ENCODE assay signal across 24 cellular contexts in the genomic region with DNA sequence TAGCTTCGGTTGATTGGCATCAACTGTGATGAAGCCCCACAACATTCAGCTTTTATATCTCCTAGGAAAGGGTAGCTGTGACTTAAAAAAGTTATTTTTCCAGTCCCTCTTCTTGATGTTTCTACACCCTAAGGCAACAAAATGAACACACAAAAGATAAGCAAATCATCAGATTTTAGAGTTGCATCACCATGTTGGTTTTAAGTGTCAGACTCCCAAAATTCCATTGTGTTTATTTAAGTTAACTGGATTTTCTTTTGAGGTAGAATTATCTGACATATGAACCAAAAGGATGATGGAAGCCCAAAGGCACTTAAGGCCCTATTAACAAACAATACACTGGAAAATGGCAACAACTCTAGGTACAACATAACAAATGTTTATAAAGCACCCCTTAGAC.
"Had no signal": no experiment of that assay in that cellular context is flagged by ENCODE, and none has a peak within 500 bp of the region (broad histone marks: within the 10 kb centered on the region; RNA-seq: fewer than 3 reads in every experiment).

No MANE protein-coding gene starts in this region.

- H3K27ac ChIP-seq: coronary artery, esophagus squamous epithelium, sigmoid colon, thoracic aorta, vagina, WERI-Rb-1 had no signal

- H3K9me3 ChIP-seq: esophagus squamous epithelium, sigmoid colon, thoracic aorta, vagina had no signal

- H3K36me3 ChIP-seq: esophagus squamous epithelium, sigmoid colon, thoracic aorta, vagina, WERI-Rb-1 had no signal

- DNase-seq: activated CD4-positive, alpha-beta T cell treated with anti-CD3 and anti-CD28 coated beads, Interleukin-2, amount 10 ng/mL, durations not matched to agents 7 days and 5 days; activated CD4-positive, CD25-positive, alpha-beta regulatory T cell treated with anti-CD3 and anti-CD28 coated beads, Interleukin-2, amount 50 U/mL, for 72 hours; activated CD8-positive, alpha-beta memory T cell treated with anti-CD3 and anti-CD28 coated beads, Interleukin-2, amount 10 ng/mL, durations not matched to agents 7 days and 5 days; activated CD8-positive, alpha-beta T cell treated with anti-CD3 and anti-CD28 coated beads for 36 hours; activated effector memory CD4-positive, alpha-beta T cell treated with anti-CD3 and anti-CD28 coated beads, Interleukin-2, amount 50 U/mL, for 16 hours; activated naive CD4-positive, alpha-beta T cell treated with anti-CD3 and anti-CD28 coated beads, Interleukin-2, amount 10 ng/mL, durations not matched to agents 7 days and 5 days; activated T-cell treated with anti-CD3 and anti-CD28 coated beads for 4 hours; anterior cingulate cortex; endodermal cell; esophagus squamous epithelium; foreskin melanocyte; kidney glomerular epithelial cell; left ventricle myocardium superior; mammary epithelial cell; midbrain; natural killer cell; retina; sigmoid colon; stimulated activated CD4-positive, alpha-beta T cell treated with anti-CD3 and anti-CD28 coated beads, Interleukin-4, amount 100 ng/mL, for 1 hour; stimulated activated naive CD4-positive, alpha-beta T cell; WERI-Rb-1 had no signal

- ATAC-seq: activated CD8-positive, alpha-beta memory T cell treated with anti-CD3 and anti-CD28 coated beads, Interleukin-2, amount 10 ng/mL, durations not matched to agents 7 days and 5 days; activated CD8-positive, alpha-beta T cell treated with anti-CD3 and anti-CD28 coated beads for 36 hours; left ventricle myocardium superior; natural killer cell had no signal

- H3K4me3 ChIP-seq: coronary artery, esophagus squamous epithelium, sigmoid colon, thoracic aorta, vagina had no signal

- H3K4me1 ChIP-seq: esophagus squamous epithelium, sigmoid colon, vagina had no signal

- H3K27me3 ChIP-seq: esophagus squamous epithelium, sigmoid colon, vagina had no signal
